9 cellular contexts compared by ENCODE assay signal in the genomic region with DNA sequence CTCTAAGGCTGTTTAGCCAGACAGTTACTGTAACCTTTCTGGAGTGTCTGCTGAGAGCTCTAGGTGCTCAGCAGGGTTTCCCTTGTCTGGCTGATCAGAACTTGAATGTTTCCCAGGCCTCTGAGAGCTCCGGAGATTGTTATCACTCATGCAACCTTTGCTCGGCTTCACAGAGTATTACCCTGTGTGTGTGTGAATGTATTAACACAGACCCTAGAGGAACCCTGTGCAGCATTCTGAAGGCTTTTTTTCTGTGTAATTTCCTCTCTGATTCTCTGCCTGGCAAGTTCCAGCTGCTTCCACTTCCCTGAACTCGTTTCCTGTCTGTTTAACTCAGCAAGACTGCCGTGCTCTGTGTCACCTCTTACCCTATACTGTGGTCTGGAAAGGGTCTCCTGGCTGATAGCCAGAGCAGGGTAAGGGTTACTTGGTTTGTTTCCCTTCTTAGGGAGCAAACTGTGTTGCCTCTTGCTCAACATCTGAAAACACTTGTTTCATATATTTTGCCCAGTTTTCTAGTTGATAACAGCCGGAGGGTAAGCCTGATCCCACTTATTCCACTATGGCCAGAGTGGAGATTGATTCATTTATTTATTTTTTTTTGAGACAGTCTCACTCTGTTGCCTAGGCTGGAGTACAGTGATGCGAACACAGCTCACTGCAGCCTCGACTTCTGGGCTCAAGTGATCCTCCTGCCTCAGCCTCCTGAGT. TPM values are rescaled to one million over a fixed set of nuclear protein-coding genes. Genes with fewer than 3 reads are reported as not detected.
DNase-seq lines count a peak whose midpoint lies in the region; ATAC-seq and TF ChIP-seq lines count a peak whose summit lies in the region.
"Had no signal": no experiment of that assay in that cellular context is flagged by ENCODE, and none has a peak within 500 bp of the region (broad histone marks: within the 10 kb centered on the region; RNA-seq: fewer than 3 reads in every experiment).

No MANE protein-coding gene starts in this region.

- H3K4me1 ChIP-seq in lower lobe of right lung = peaks cover 43% of the 10 kb centered on the region
- peaks cover 0 to 2% of the 10 kb centered on the region in 2 donors for H3K4me1 ChIP-seq in aorta (ENCODE audit: control insufficient read depth in 1 of 2, insufficient read depth in 2 of 2, low read length in 2 of 2)

- WGBS in aorta, 2 donors = 65 to 71% methylated on average over 7 of the region's 7 CpGs

- H3K9me3 ChIP-seq in lower lobe of right lung = no peaks in the 10 kb centered on the region
- no peaks in the 10 kb centered on the region for H3K9me3 ChIP-seq in aorta (ENCODE audit: control insufficient read depth, low read length)

- peak overlapping the region; percentile 50 for H3K27ac ChIP-seq in angular gyrus (ENCODE audit: low read depth, low read length)
- H3K27ac ChIP-seq in lower lobe of right lung = peak overlapping the region; percentile 69
- peak overlapping the region in 1 of 2 donors; percentile 40 for H3K27ac ChIP-seq in aorta (ENCODE audit: low read depth in 1 of 2, low read length in 2 of 2)

- H3K36me3 ChIP-seq in lower lobe of right lung = peaks cover 6% of the 10 kb centered on the region
- H3K36me3 ChIP-seq in aorta (ENCODE audit: control insufficient read depth in 1 of 2, insufficient read depth in 2 of 2, low read length in 1 of 2) = peaks cover 0 to 1% of the 10 kb centered on the region in 2 donors

- intact Hi-C loops in Right ventricle myocardium inferior (cut with DNase I) (no loop called here), cardiac septum (cut with DNase I) (no loop called here), lower lobe of right lung (cut with DNase I) (no loop called here), aorta (cut with DNase I) (no loop called here)

- peak; percentile 56 for ATAC-seq in Right ventricle myocardium inferior
- ATAC-seq in lower lobe of right lung = peak; percentile 64 to 73
- peak; percentile 42 for ATAC-seq in aorta (ENCODE audit: low FRiP score)
- no peak for ATAC-seq in GM19395 (IDR thresholded peaks at IDR 0.05; ENCODE audit: unreplicated experiment)

- TF ChIP-seq CTCF in lower lobe of right lung (IDR thresholded peaks at IDR 0.05) = no peak

- no peak for DNase-seq in Right ventricle myocardium inferior (ENCODE audit: missing footprints)
- no peak for DNase-seq in cardiac septum (ENCODE audit: low spot score)
- no peak for DNase-seq in lower lobe of right lung
- peak; percentile 14 to 72 for DNase-seq in aorta
- DNase-seq in SW 1271 (lab: John Stamatoyannopoulos, UW) = no peak
- no peak for DNase-seq in G401 (ENCODE audit: low spot score)
- DNase-seq: activated T-cell treated with anti-CD3 and anti-CD28 coated beads, Interleukin-2, amount 50 U/mL, for 4 hours had no signal

- H3K27me3 ChIP-seq in lower lobe of right lung (ENCODE audit: low read depth) (no peaks in the 10 kb centered on the region), aorta (ENCODE audit: control insufficient read depth in 1 of 2, insufficient read depth in 2 of 2, low read length in 1 of 2) (no peaks in the 10 kb centered on the region)

- no peak overlapping the region for H3K4me3 ChIP-seq in lower lobe of right lung
- H3K4me3 ChIP-seq in aorta (ENCODE audit: low read length in 2 of 2) = no peak overlapping the region

- in situ Hi-C loops in G401 (cut with HindIII; ENCODE audit: low sequenced_read_pairs) = no loop called here

RNA-seq across cellular contexts. Expression of gene PRMT7, which starts 21.7 kb away (rescaled TPM):
- total RNA-seq in Right ventricle myocardium inferior (28.9 TPM), cardiac septum (24.2 TPM), lower lobe of right lung (36.1 TPM), aorta (10 to 100 TPM; 21.4 to 41.7 TPM)
- polyA plus RNA-seq in aorta = 10 to 100 TPM; 11.0 to 99.2 TPM
- total RNA-seq in G401 (2014; rRNA removed; shearing (Covaris generic)) = 75.9 and 85.9 TPM in 2 replicates

RNA-seq across cellular contexts. Expression of gene SLC7A6OS, which starts 21.8 kb away (rescaled TPM):
- 12.4 TPM for total RNA-seq in Right ventricle myocardium inferior
- 14.5 TPM for total RNA-seq in cardiac septum
- 16.8 TPM for total RNA-seq in lower lobe of right lung
- 10 to 100 TPM; 13.7 to 21.1 TPM for total RNA-seq in aorta
- 1 to 10 TPM; 4.0 to 8.3 TPM for polyA plus RNA-seq in aorta
- total RNA-seq in G401 (2014; rRNA removed; shearing (Covaris generic)) = 16.7 and 23.7 TPM in 2 replicates

Comparison
In these comparisons a context has a peak if more than half of its experiments do, and no peak if none do; other contexts are left out.
1. DNase-seq: peak in aorta (2 of 2); none in Right ventricle myocardium inferior (single experiment), cardiac septum (single experiment), lower lobe of right lung (single experiment), SW 1271 (0 of 2) and G401 (single experiment).